ENCODE assay signal across 19 cellular contexts in the genomic region with DNA sequence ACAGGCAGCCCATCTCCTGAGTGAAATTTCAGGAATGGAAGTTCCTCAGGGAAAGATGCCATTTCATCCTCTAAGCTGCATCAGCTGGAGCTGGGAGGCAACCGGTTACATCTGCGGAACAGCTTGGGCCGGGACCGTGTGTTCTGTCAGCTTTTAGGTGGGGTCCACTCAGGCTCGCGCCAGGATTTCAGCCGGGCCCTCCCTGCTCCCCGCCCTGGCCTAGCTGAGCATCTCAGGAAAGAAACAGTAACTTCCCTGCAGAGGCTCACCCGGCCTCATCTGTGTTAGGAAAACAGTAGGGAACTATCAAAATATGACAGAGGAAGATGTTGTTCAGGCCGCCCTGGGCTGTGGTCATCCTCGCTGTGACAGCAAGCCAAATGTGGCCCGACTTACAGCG.
DNase-seq lines count a peak whose midpoint lies in the region; TF ChIP-seq lines count a peak whose summit lies in the region.
"Had no signal": no experiment of that assay in that cellular context is flagged by ENCODE, and none has a peak within 500 bp of the region (broad histone marks: within the 10 kb centered on the region; RNA-seq: fewer than 3 reads in every experiment).

No MANE protein-coding gene starts in this region.

- H2BK12ac ChIP-seq in mesenchymal stem cell (ENCODE audit: low read length in 2 of 2) (no peak overlapping the region), H9 (ENCODE audit: insufficient read length, low read depth, low read length) (no peak overlapping the region)

- H4K8ac ChIP-seq in mesenchymal stem cell (ENCODE audit: low read length) (no peak overlapping the region), H9 (replicated peaks; ENCODE audit: insufficient read length, low read depth, low read length) (no peak overlapping the region)

- peak overlapping the region; percentile 63 for H2AFZ ChIP-seq in GM23248
- H2AFZ ChIP-seq in mesenchymal stem cell (ENCODE audit: low read depth, low read length), result no peak overlapping the region
- no peak overlapping the region for H2AFZ ChIP-seq in H9 (ENCODE audit: low read length)

- peaks cover 11% of the 10 kb centered on the region for H3K27me3 Mint-ChIP-seq in H9 (ENCODE audit: low read depth)

- H3K9me3 Mint-ChIP-seq in H9, result no peaks in the 10 kb centered on the region

- no peaks in the 10 kb centered on the region for H3K4me1 Mint-ChIP-seq in H9
- H3K4me1 Mint-ChIP-seq: B cell; CD4-positive, CD25-positive, alpha-beta regulatory T cell had no signal

- H3K79me2 ChIP-seq in GM23248 (ENCODE audit: insufficient read depth) (no peaks in the 10 kb centered on the region), H9 (ENCODE audit: insufficient read depth, low read length) (no peaks in the 10 kb centered on the region)

- H3K36me3 Mint-ChIP-seq in H9 (ENCODE audit: insufficient read depth in 1 of 3, low read depth in 3 of 3), result no peaks in the 10 kb centered on the region; a peak in 1 of 7 replicates
- H3K36me3 Mint-ChIP-seq: CD4-positive, CD25-positive, alpha-beta regulatory T cell had no signal

- peaks cover 6% of the 10 kb centered on the region for H3K4me1 ChIP-seq in GM23248 (ENCODE audit: insufficient read depth)
- no peaks in the 10 kb centered on the region for H3K4me1 ChIP-seq in mesenchymal stem cell (ENCODE audit: control insufficient read depth, insufficient read depth, low read depth, low read length)
- no peaks in the 10 kb centered on the region for H3K4me1 ChIP-seq in tibial nerve
- H3K4me1 ChIP-seq in H9 (ENCODE audit: insufficient read depth, low read length), result no peaks in the 10 kb centered on the region
- H3K4me1 ChIP-seq: Caco-2, SJCRH30 had no signal

- TF ChIP-seq CTCF in fibroblast of the aortic adventitia (IDR thresholded peaks at IDR 0.05; ENCODE audit: insufficient read depth, low read length) (no peak), tibial nerve (IDR thresholded peaks at IDR 0.05) (no peak), H9 (conservative IDR thresholded peaks at IDR 0.05) (no peak)

- no peak overlapping the region for H2BK20ac ChIP-seq in H9 (ENCODE audit: low read depth, low read length, poor library complexity, severe bottlenecking)

- H3K4ac ChIP-seq in mesenchymal stem cell (ENCODE audit: low read depth in 1 of 2, low read length in 2 of 2), result no peak overlapping the region
- H3K4ac ChIP-seq in H9 (ENCODE audit: low read depth, low read length), result no peak overlapping the region

- DNase-seq in GM23248, result peak; percentile 46
- DNase-seq in fibroblast of the aortic adventitia (ENCODE audit: low read depth), result peak; percentile 8
- DNase-seq in mesenchymal stem cell, result no peak
- peak; percentile 22 to 43 for DNase-seq in tibial nerve (ENCODE audit: low spot score in 2 of 2)
- no peak for DNase-seq in H9
- no peak for DNase-seq in SKM-1 treated with dmso at 0.1 percent for 144 hours (lab: John Stamatoyannopoulos, UW; ENCODE audit: unreplicated experiment)
- DNase-seq in D341Med (ENCODE audit: low spot score), result no peak
- DNase-seq: ACHN; Caco-2; CD4-positive, CD25-positive, alpha-beta regulatory T cell; DMS53; HCEC 1CT; NCI-H2029; NCI-H2171; NCI-H446; NCI-H69; RPMI8226; SJCRH30 had no signal

- no peak overlapping the region for H4K5ac ChIP-seq in H9 (ENCODE audit: insufficient read length, low read depth, low read length)

- no peaks in the 10 kb centered on the region for H3K23me2 ChIP-seq in H9 (ENCODE audit: insufficient read length, low read depth, low read length, poor library complexity, severe bottlenecking)

- TF ChIP-seq POLR2A in tibial nerve (IDR thresholded peaks at IDR 0.05), result no peak

- 24 to 25% methylated on average over 13 of the region's 13 CpGs for WGBS in GM23248 (ENCODE audit: low coverage in 1 of 2, low lambda C conversion rate in 2 of 2, missing lambda C conversion rate in 2 of 2), 2 experiments
- 98% methylated on average over 13 of the region's 13 CpGs for WGBS in mesenchymal stem cell
- 79% methylated on average over 13 of the region's 13 CpGs for WGBS in tibial nerve, 2 donors
- no CpG with 5 or more reads among the region's 13 CpGs for WGBS in H9 (ENCODE audit: extremely low coverage, insufficient read length, low lambda C conversion rate)

- no peaks in the 10 kb centered on the region for H4K20me1 ChIP-seq in GM23248 (ENCODE audit: insufficient read depth)
- no peaks in the 10 kb centered on the region for H4K20me1 ChIP-seq in H9 (ENCODE audit: control insufficient read depth, insufficient read depth, insufficient read length)

- H2BK5ac ChIP-seq in mesenchymal stem cell (ENCODE audit: low read depth, low read length, poor library complexity, severe bottlenecking) (no peak overlapping the region), H9 (ENCODE audit: insufficient read length, low read length) (no peak overlapping the region)

- H3K4me3 ChIP-seq in GM23248 (no peak overlapping the region), fibroblast of the aortic adventitia (ENCODE audit: low read depth, low read length) (no peak overlapping the region), mesenchymal stem cell (ENCODE audit: insufficient read depth in 1 of 2, low read depth in 1 of 2, low read length in 2 of 2) (no peak overlapping the region), tibial nerve (no peak overlapping the region)
- H3K4me3 ChIP-seq: SJCRH30 had no signal

- H2BK15ac ChIP-seq in mesenchymal stem cell (ENCODE audit: low read depth, poor library complexity, severe bottlenecking) (no peak overlapping the region), H9 (ENCODE audit: low read depth, low read length) (no peak overlapping the region)

- H3K9me3 ChIP-seq in GM23248 (ENCODE audit: low read depth), result no peaks in the 10 kb centered on the region
- H3K9me3 ChIP-seq in mesenchymal stem cell (ENCODE audit: control insufficient read depth, low read length), result no peaks in the 10 kb centered on the region
- H3K9me3 ChIP-seq in tibial nerve, result peaks cover 0 to 6% (median 0%) of the 10 kb centered on the region in 4 donors
- H3K9me3 ChIP-seq in H9 (ENCODE audit: control insufficient read depth, low read depth, low read length), result no peaks in the 10 kb centered on the region
- H3K9me3 ChIP-seq: Caco-2, SJCRH30 had no signal

- H2BK120ac ChIP-seq in mesenchymal stem cell (ENCODE audit: low read depth, low read length), result no peak overlapping the region
- no peak overlapping the region for H2BK120ac ChIP-seq in H9 (ENCODE audit: low read depth, low read length, poor library complexity, severe bottlenecking)

- no peak overlapping the region for H3K14ac ChIP-seq in mesenchymal stem cell (ENCODE audit: low read length in 2 of 2)
- H3K14ac ChIP-seq in H9 (ENCODE audit: insufficient read depth, low read length), result no peak overlapping the region

- TF ChIP-seq EP300 in tibial nerve (IDR thresholded peaks at IDR 0.05), result no peak

- H3K56ac ChIP-seq in H9 (ENCODE audit: insufficient read length, low read depth, low read length), result no peak overlapping the region

- H3K9me2 ChIP-seq in GM23248 (ENCODE audit: insufficient read depth), result no peaks in the 10 kb centered on the region; the same call in 1 of the 2 replicates

- no peak overlapping the region for H3T11ph ChIP-seq in H9 (ENCODE audit: low read length)

- H3K9ac ChIP-seq in GM23248 (0 out of 2 replicates have a peak overlapping the region, but pooled peaks have one; percentile 3), mesenchymal stem cell (ENCODE audit: low read length) (peak overlapping the region; percentile 35), H9 (ENCODE audit: extremely low read depth, insufficient read length, low read length) (no peak overlapping the region)

- H3K27ac Mint-ChIP-seq in H9, result no peak overlapping the region
- H3K27ac Mint-ChIP-seq: B cell; CD4-positive, CD25-positive, alpha-beta regulatory T cell had no signal

- H4K91ac ChIP-seq in mesenchymal stem cell (ENCODE audit: low read length) (no peak overlapping the region), H9 (ENCODE audit: insufficient read length, low read depth, low read length) (no peak overlapping the region)

- H3K79me1 ChIP-seq in mesenchymal stem cell (replicated peaks; ENCODE audit: low read length, poor library complexity, severe bottlenecking), result no peaks in the 10 kb centered on the region
- H3K79me1 ChIP-seq in H9 (ENCODE audit: insufficient read depth, low read depth, low read length, poor library complexity, severe bottlenecking), result no peaks in the 10 kb centered on the region

- in situ Hi-C loops in GM23248 (cut with MboI), result no loop called here

- no peak overlapping the region for H3K23ac ChIP-seq in mesenchymal stem cell (ENCODE audit: low read length in 2 of 2)
- H3K23ac ChIP-seq in H9 (ENCODE audit: insufficient read length, low read depth, low read length), result no peak overlapping the region

- no peak overlapping the region for H3K4me3 Mint-ChIP-seq in H9
- H3K4me3 Mint-ChIP-seq: B cell; CD4-positive, CD25-positive, alpha-beta regulatory T cell had no signal

- peaks cover 1% of the 10 kb centered on the region; the same call in 1 of the 2 replicates for H3F3A ChIP-seq in GM23248 (ENCODE audit: insufficient read depth)

- H3K18ac ChIP-seq in mesenchymal stem cell (ENCODE audit: low read depth in 1 of 2, low read length in 2 of 2) (no peak overlapping the region), H9 (ENCODE audit: insufficient read length, low read depth, low read length) (no peak overlapping the region)

- H3K27ac ChIP-seq in GM23248 (no peak overlapping the region), mesenchymal stem cell (ENCODE audit: low read length, poor library complexity, severe bottlenecking) (no peak overlapping the region), tibial nerve (peak overlapping the region in 1 of 4 donors; percentile 52), H9 (ENCODE audit: insufficient read length, low read depth, low read length) (no peak overlapping the region)
- H3K27ac ChIP-seq: SJCRH30 had no signal

- no peaks in the 10 kb centered on the region for H3K36me3 ChIP-seq in GM23248 (ENCODE audit: low read depth)
- H3K36me3 ChIP-seq in mesenchymal stem cell (ENCODE audit: control insufficient read depth in 1 of 2, insufficient read depth in 2 of 2, low read depth in 1 of 2, low read length in 2 of 2), result no peaks in the 10 kb centered on the region
- H3K36me3 ChIP-seq in tibial nerve, result no peaks in the 10 kb centered on the region
- H3K36me3 ChIP-seq: SJCRH30 had no signal

- no peak overlapping the region for H2AK5ac ChIP-seq in mesenchymal stem cell (ENCODE audit: low read length, severe bottlenecking)
- no peak overlapping the region for H2AK5ac ChIP-seq in H9 (ENCODE audit: insufficient read length, low read length)

- H3K4me2 ChIP-seq in GM23248 (ENCODE audit: unreplicated experiment) (no peak overlapping the region), mesenchymal stem cell (ENCODE audit: low read length, poor library complexity, severe bottlenecking) (no peak overlapping the region), H9 (ENCODE audit: insufficient read depth, insufficient read length, low read length) (no peak overlapping the region)

- H3K27me3 ChIP-seq in GM23248 (replicated peaks; ENCODE audit: insufficient read depth) (no peaks in the 10 kb centered on the region), mesenchymal stem cell (ENCODE audit: control insufficient read depth in 1 of 2, insufficient read depth in 1 of 2, low read length in 2 of 2) (peaks cover 0 to 6% of the 10 kb centered on the region in 2 experiments), tibial nerve (no peaks in the 10 kb centered on the region), H9 (ENCODE audit: insufficient read depth, low read length) (no peaks in the 10 kb centered on the region)
- H3K27me3 ChIP-seq: SJCRH30 had no signal

Comparison
In these comparisons a context has a peak if more than half of its experiments do, and no peak if none do; other contexts are left out.
1. DNase-seq: peak in GM23248 (single experiment), fibroblast of the aortic adventitia (single experiment) and tibial nerve (2 of 2); none in mesenchymal stem cell (single experiment), H9 (single experiment), SKM-1 treated with dmso at 0.1 percent for 144 hours (single experiment) and D341Med (single experiment).